8 cellular contexts compared by ENCODE assay signal in the genomic region with DNA sequence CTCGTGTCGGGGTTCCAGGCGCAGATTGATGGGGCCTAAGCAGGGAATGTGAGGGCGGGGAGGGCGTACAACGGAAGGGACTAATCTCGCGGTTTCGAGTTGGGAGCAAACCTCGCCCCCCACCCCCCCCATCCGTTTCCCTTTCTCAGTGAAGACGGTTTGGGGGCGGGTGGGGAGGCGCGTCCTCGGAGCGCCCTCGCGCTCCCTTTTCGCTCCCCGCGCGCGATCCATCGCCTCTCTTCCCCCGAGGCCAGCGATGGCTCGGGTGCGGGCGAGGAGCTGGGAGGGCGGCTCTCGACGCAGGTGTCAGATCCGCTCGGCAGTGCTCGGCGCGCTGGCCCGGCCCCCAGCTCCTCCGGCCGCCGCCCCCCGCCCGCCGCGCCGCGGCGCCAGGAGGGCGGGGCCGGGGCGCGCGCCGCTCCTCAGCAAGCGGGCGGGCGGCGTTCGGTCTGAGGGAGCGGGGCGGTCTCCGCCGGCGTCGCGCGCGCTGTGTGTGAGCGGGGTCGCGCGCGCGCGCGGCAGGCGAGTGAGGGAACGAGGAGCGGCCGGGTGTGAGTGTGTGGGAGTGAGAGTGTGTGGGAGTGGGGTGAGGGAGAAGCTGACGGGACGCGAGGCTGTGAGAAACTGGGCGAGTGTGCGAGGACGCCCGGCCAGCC. TPM values are rescaled to one million over a fixed set of nuclear protein-coding genes. Genes with fewer than 3 reads are reported as not detected.
A peak's percentile ranks its signal among the peaks of the same experiment; 100 is the strongest.
DNase-seq lines count a peak whose midpoint lies in the region; ATAC-seq and TF ChIP-seq lines count a peak whose summit lies in the region.

A gene with protein sequence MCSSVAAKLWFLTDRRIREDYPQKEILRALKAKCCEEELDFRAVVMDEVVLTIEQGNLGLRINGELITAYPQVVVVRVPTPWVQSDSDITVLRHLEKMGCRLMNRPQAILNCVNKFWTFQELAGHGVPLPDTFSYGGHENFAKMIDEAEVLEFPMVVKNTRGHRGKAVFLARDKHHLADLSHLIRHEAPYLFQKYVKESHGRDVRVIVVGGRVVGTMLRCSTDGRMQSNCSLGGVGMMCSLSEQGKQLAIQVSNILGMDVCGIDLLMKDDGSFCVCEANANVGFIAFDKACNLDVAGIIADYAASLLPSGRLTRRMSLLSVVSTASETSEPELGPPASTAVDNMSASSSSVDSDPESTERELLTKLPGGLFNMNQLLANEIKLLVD (plus strand): TSS at position 516 of the 656 bp plus-strand sequence. CDS start 15,876 bp downstream, outside the sequence.

- H3K27me3 ChIP-seq in smooth muscle cell (ENCODE audit: low read depth), result no peaks in the 10 kb centered on the region

- H3F3A ChIP-seq in smooth muscle cell (ENCODE audit: low read depth), result peaks cover 14% of the 10 kb centered on the region

- DNase-seq in NCI-H2081 treated with DMSO at 0.1 percent for 48 hours (lab: John Stamatoyannopoulos, UW) (peak; percentile 40), cardiac fibroblast (ENCODE audit: low read depth in 2 of 2) (peak; percentile 76 to 83), inferior parietal cortex (ENCODE audit: extremely low spot score) (peak; percentile 62), smooth muscle cell (lab: John Stamatoyannopoulos, UW; ENCODE audit: unreplicated experiment) (peak; percentile 57), HT-29 (ENCODE audit: low spot score) (no peak)

- H3K9ac ChIP-seq in smooth muscle cell (ENCODE audit: low read depth), result peak within 1 kb of the TSS; percentile 99

- H3K27ac ChIP-seq in smooth muscle cell (ENCODE audit: low read depth), result peak within 1 kb of the TSS; percentile 94

- peak within 1 kb of the TSS; percentile 82 for H3K4me3 ChIP-seq in WI38 (ENCODE audit: low read depth, low read length)
- H3K4me3 ChIP-seq in cardiac fibroblast (replicated peaks in 1 of 2; ENCODE audit: low read depth in 2 of 2, low read length in 2 of 2), result peak within 1 kb of the TSS; percentile 88 to 91
- peak within 1 kb of the TSS; percentile 99 for H3K4me3 ChIP-seq in smooth muscle cell

- H3K4me1 ChIP-seq in smooth muscle cell (ENCODE audit: low read depth), result peaks cover 30% of the 10 kb centered on the region

- H2AFZ ChIP-seq in smooth muscle cell (ENCODE audit: low read depth), result peak within 1 kb of the TSS; percentile 98

- peaks cover 39% of the 10 kb centered on the region for H4K20me1 ChIP-seq in smooth muscle cell (ENCODE audit: low read depth)

- H3K79me2 ChIP-seq in smooth muscle cell (ENCODE audit: low read depth), result peaks cover 42% of the 10 kb centered on the region

- peak within 1 kb of the TSS; percentile 99 for H3K4me2 ChIP-seq in smooth muscle cell

- no peak for TF ChIP-seq CTCF in WI38 (IDR thresholded peaks at IDR 0.05; ENCODE audit: low read depth, low read length)
- TF ChIP-seq CTCF in cardiac fibroblast (IDR thresholded peaks at IDR 0.05; ENCODE audit: low read depth, low read length), result no peak
- TF ChIP-seq CTCF in smooth muscle cell (IDR thresholded peaks at IDR 0.05; ENCODE audit: borderline replicate concordance, insufficient read depth, poor library complexity, severe bottlenecking), result no peak

- no peaks in the 10 kb centered on the region for H3K36me3 ChIP-seq in smooth muscle cell (ENCODE audit: low read depth)

- ATAC-seq in GM18498 (IDR thresholded peaks at IDR 0.05; ENCODE audit: unreplicated experiment), result peak; percentile 86
- peak; percentile 75 for ATAC-seq in HG02884 (IDR thresholded peaks at IDR 0.05; ENCODE audit: unreplicated experiment)

- whole genome bisulfite sequencing in smooth muscle cell (ENCODE audit: low lambda C conversion rate), result 2% methylated on average over 18 of the region's 88 CpGs

- no peaks in the 10 kb centered on the region for H3K9me3 ChIP-seq in smooth muscle cell (replicated peaks; ENCODE audit: low read depth)

RNA-seq across cellular contexts. Expression of the gene that starts here (rescaled TPM):
- total RNA-seq in smooth muscle cell, result 32.1 and 46.2 TPM in 2 replicates
- polyA plus RNA-seq in smooth muscle cell, result 11.9 and 20.7 TPM in 2 replicates
- not detected in 2 replicates for total RNA-seq in HT-29 (2014; rRNA removed; shearing (Covaris generic))

Comparison
In these comparisons a context has a peak if more than half of its experiments do, and no peak if none do; other contexts are left out.
1. RNA of the gene that starts here (total RNA-seq): 32.1 to 46.2 TPM in smooth muscle cell; not detected in HT-29; every median in the first group is over 10 times any median in the second.
2. Peak in every context shown above with its lines, with median percentiles within 50 percentile points of each other: H3K4me3 ChIP-seq.